Comparison of ENCODE assay signal across 1 cellular context in genomic region chr6:76166297-76166696, GRCh38.
TF ChIP-seq lines count a peak whose summit lies in the region.

No MANE protein-coding gene starts in this region.

TF ChIP-seq in GM23338, 12 proteins besides CTCF, POLR2A, EP300 and RAD21 (continued from another document):
- no peak for TF ChIP-seq ZNF462 (CRISPR knock-in tag; IDR thresholded peaks at IDR 0.05)
- no peak for TF ChIP-seq POLR2AphosphoS5 (IDR thresholded peaks at IDR 0.05; ENCODE audit: low read depth)
- no peak for TF ChIP-seq JUNB (IDR thresholded peaks at IDR 0.05; ENCODE audit: unreplicated experiment)
- TF ChIP-seq EZH2 (IDR thresholded peaks at IDR 0.05; ENCODE audit: low read depth, unreplicated experiment) = no peak
- no peak for TF ChIP-seq ETS1 (IDR thresholded peaks at IDR 0.05)
- TF ChIP-seq NANOG (IDR thresholded peaks at IDR 0.05; ENCODE audit: borderline replicate concordance) = no peak
- no peak for TF ChIP-seq STAT1 (IDR thresholded peaks at IDR 0.05; ENCODE audit: unreplicated experiment)
- TF ChIP-seq CREB1 (CRISPR knock-in tag; IDR thresholded peaks at IDR 0.05; ENCODE audit: low read depth) = no peak
- TF ChIP-seq ZNF114 (CRISPR knock-in tag; IDR thresholded peaks at IDR 0.05) = no peak
- TF ChIP-seq ZNF331 (CRISPR knock-in tag; IDR thresholded peaks at IDR 0.05; ENCODE audit: low read depth) = no peak
- TF ChIP-seq EZH2phosphoT487 (IDR thresholded peaks at IDR 0.05; ENCODE audit: unreplicated experiment) = no peak
TF ChIP-seq in GM23338: peak in this region for 0.
